9 cellular contexts compared by ENCODE assay signal in genomic region chr6:130575971-130576370, GRCh38.
DNase-seq lines count a peak whose midpoint lies in the region; ATAC-seq and TF ChIP-seq lines count a peak whose summit lies in the region.
"Had no signal": no experiment of that assay in that cellular context is flagged by ENCODE, and none has a peak within 500 bp of the region (broad histone marks: within the 10 kb centered on the region; RNA-seq: fewer than 3 reads in every experiment).

No MANE protein-coding gene starts in this region.

- in situ Hi-C loops in brain microvascular endothelial cell (cut with HindIII; ENCODE audit: low pct_ligation_motif_present, low sequenced_read_pairs), result no loop called here

- no peak overlapping the region for H3K4me3 ChIP-seq in brain microvascular endothelial cell (ENCODE audit: low read depth, low read length)

- peaks cover 3% of the 10 kb centered on the region for H3K9me3 Mint-ChIP-seq in activated CD4-positive, alpha-beta memory T cell treated with anti-CD3 and anti-CD28 coated beads for 36 hours

- no peaks in the 10 kb centered on the region for H3K36me3 ChIP-seq in brain microvascular endothelial cell (replicated peaks)

- DNase-seq in activated CD4-positive, alpha-beta memory T cell treated with anti-CD3 and anti-CD28 coated beads for 36 hours, result peak; percentile 77
- DNase-seq in stimulated activated CD4-positive, alpha-beta T cell treated with anti-CD3 and anti-CD28 coated beads, Interleukin-2, amount 100 ng/mL, for 24 hours, result peak; percentile 37
- DNase-seq in NCI-H1930 (lab: John Stamatoyannopoulos, UW) (no peak), brain microvascular endothelial cell (no peak), DMS114 treated with DMSO at 0.1 percent for 48 hours (lab: John Stamatoyannopoulos, UW; ENCODE audit: unreplicated experiment) (no peak), globus pallidus (ENCODE audit: low spot score) (no peak)
- DNase-seq: IMR-90 had no signal

- H3K27ac Mint-ChIP-seq in activated CD4-positive, alpha-beta memory T cell treated with anti-CD3 and anti-CD28 coated beads for 36 hours, result peak overlapping the region; percentile 45

- peak overlapping the region; percentile 23 for H3K4me3 Mint-ChIP-seq in activated CD4-positive, alpha-beta memory T cell treated with anti-CD3 and anti-CD28 coated beads for 36 hours

- ATAC-seq in GM19043 (IDR thresholded peaks at IDR 0.05; ENCODE audit: low read depth, unreplicated experiment) (peak; percentile 100), HG03097 (IDR thresholded peaks at IDR 0.05; ENCODE audit: low FRiP score, unreplicated experiment) (peak; percentile 100)

- no peak overlapping the region for H3K27ac ChIP-seq in brain microvascular endothelial cell

- no peak for TF ChIP-seq CTCF in brain microvascular endothelial cell (IDR thresholded peaks at IDR 0.05; ENCODE audit: low read depth, low read length, missing control alignments)

- intact Hi-C loops in activated CD4-positive, alpha-beta memory T cell treated with anti-CD3 and anti-CD28 coated beads for 36 hours (cut with micrococcal nuclease), result loop anchor here (1.0 to 2.0 kb wide), 3 partner anchors 26 to 63 kb away; no protein-coding TSS in a partner anchor

- CTCF ChIA-PET in activated CD4-positive, alpha-beta memory T cell treated with anti-CD3 and anti-CD28 coated beads for 36 hours (lab: Charles Lee), result interaction anchor here (0.9 to 1.2 kb wide), 2 partner anchors 122 to 194 kb away, joined by 3 read pairs; no protein-coding TSS in a partner anchor

- H3K36me3 Mint-ChIP-seq in activated CD4-positive, alpha-beta memory T cell treated with anti-CD3 and anti-CD28 coated beads for 36 hours, result no peaks in the 10 kb centered on the region

- POLR2A ChIA-PET in activated CD4-positive, alpha-beta memory T cell treated with anti-CD3 and anti-CD28 coated beads for 36 hours (lab: Charles Lee), result interaction anchor here (1.1 kb wide), 1 partner anchor 11 kb away, joined by 3 read pairs; no protein-coding TSS in a partner anchor

- H3K27me3 Mint-ChIP-seq in activated CD4-positive, alpha-beta memory T cell treated with anti-CD3 and anti-CD28 coated beads for 36 hours, result no peaks in the 10 kb centered on the region

- H3K4me1 Mint-ChIP-seq in activated CD4-positive, alpha-beta memory T cell treated with anti-CD3 and anti-CD28 coated beads for 36 hours (ENCODE audit: low read depth), result peaks cover 40% of the 10 kb centered on the region

- H3K27me3 ChIP-seq in brain microvascular endothelial cell (replicated peaks), result no peaks in the 10 kb centered on the region

Comparison
In these comparisons a context has a peak if more than half of its experiments do, and no peak if none do; other contexts are left out.
1. DNase-seq: peak in activated CD4-positive, alpha-beta memory T cell treated with anti-CD3 and anti-CD28 coated beads for 36 hours (single experiment) and stimulated activated CD4-positive, alpha-beta T cell treated with anti-CD3 and anti-CD28 coated beads, Interleukin-2, amount 100 ng/mL, for 24 hours (2 of 2); none in NCI-H1930 (0 of 2), brain microvascular endothelial cell (single experiment), DMS114 treated with DMSO at 0.1 percent for 48 hours (single experiment) and globus pallidus (single experiment).